ENCODE assay signal across 30 cellular contexts in the genomic region with DNA sequence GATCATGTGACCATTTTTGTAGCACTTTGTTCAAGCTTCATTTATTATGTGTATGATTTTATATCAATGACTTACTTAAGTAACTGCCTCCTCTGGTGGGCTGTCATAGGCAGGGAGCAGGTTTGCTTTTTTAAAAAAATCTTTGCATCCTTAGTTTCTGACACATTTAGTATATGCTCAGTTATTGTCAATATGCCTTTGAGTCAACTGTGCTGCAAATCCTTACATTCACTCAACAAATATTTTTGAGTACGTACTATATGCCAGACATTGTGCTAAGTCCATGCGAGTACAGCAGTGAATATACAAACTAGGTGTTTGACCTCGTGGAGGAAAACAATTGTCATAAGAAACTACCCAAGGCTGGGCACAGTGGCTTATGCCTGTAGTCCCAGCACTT.
"Had no signal": no experiment of that assay in that cellular context is flagged by ENCODE, and none has a peak within 500 bp of the region (broad histone marks: within the 10 kb centered on the region; RNA-seq: fewer than 3 reads in every experiment).

No MANE protein-coding gene starts in this region.

- H2AFZ ChIP-seq: neural progenitor cell, parathyroid adenoma had no signal

- H3K9me3 Mint-ChIP-seq: natural killer cell; nephron; neural progenitor cell; stimulated activated memory B cell treated with anti-CD40 and anti-IgM and Interleukin-4, amounts not matched to agents 10 μg/mL and 1 μg/mL and 100 μg/mL, for 72 hours; stimulated activated naive CD8-positive, alpha-beta T cell treated with anti-CD3 and anti-CD28 coated beads, Interleukin-15, amount 100 ng/mL, for 72 hours; type B pancreatic cell had no signal

- H3K27me3 Mint-ChIP-seq: progenitor cell of endocrine pancreas; stimulated activated memory B cell treated with anti-CD40 and anti-IgM and Interleukin-4, amounts not matched to agents 10 μg/mL and 1 μg/mL and 100 μg/mL, for 72 hours; stimulated activated naive CD8-positive, alpha-beta T cell treated with anti-CD3 and anti-CD28 coated beads, Interleukin-15, amount 100 ng/mL, for 72 hours; type B pancreatic cell had no signal

- H3K27ac ChIP-seq: neural progenitor cell, ovary, parathyroid adenoma, psoas muscle, skin epidermis, spleen, suprapubic skin, tibial artery, transverse colon, upper lobe of right lung, uterus had no signal

- H3K4me3 ChIP-seq: neural progenitor cell, ovary, psoas muscle, skin epidermis, smooth muscle cell, spleen, suprapubic skin, testis, tibial artery, transverse colon, upper lobe of right lung, uterus had no signal

- H3K9me3 ChIP-seq: ovary, psoas muscle, spleen, suprapubic skin, testis, tibial artery, transverse colon, upper lobe of right lung, uterus had no signal

- H3K4me3 Mint-ChIP-seq: natural killer cell; nephron; neural progenitor cell; stimulated activated memory B cell treated with anti-CD40 and anti-IgM and Interleukin-4, amounts not matched to agents 10 μg/mL and 1 μg/mL and 100 μg/mL, for 72 hours; stimulated activated naive CD8-positive, alpha-beta T cell treated with anti-CD3 and anti-CD28 coated beads, Interleukin-15, amount 100 ng/mL, for 72 hours; type B pancreatic cell had no signal

- H3K27me3 ChIP-seq: neural progenitor cell, ovary, spleen, suprapubic skin, testis, tibial artery, transverse colon, upper lobe of right lung, uterus had no signal

- H3K4me2 ChIP-seq: neural progenitor cell, smooth muscle cell had no signal

- H3K36me3 ChIP-seq: neural progenitor cell, ovary, spleen, suprapubic skin, tibial artery, transverse colon, upper lobe of right lung, uterus had no signal

- H3K36me3 Mint-ChIP-seq: natural killer cell; neural progenitor cell; stimulated activated memory B cell treated with anti-CD40 and anti-IgM and Interleukin-4, amounts not matched to agents 10 μg/mL and 1 μg/mL and 100 μg/mL, for 72 hours; type B pancreatic cell had no signal

- ATAC-seq: natural killer cell; psoas muscle; right cardiac atrium; sciatic nerve; stimulated activated memory B cell treated with anti-CD40 and anti-IgM and Interleukin-4, amounts not matched to agents 10 μg/mL and 1 μg/mL and 100 μg/mL, for 72 hours; stimulated activated naive CD8-positive, alpha-beta T cell treated with anti-CD3 and anti-CD28 coated beads, Interleukin-15, amount 100 ng/mL, for 72 hours; stimulated activated naive CD8-positive, alpha-beta T cell treated with anti-CD3 and anti-CD28 coated beads, Interleukin-15, Interleukin-2, amounts not matched to agents 100 U/mL and 50 U/mL, for 24 hours; upper lobe of right lung had no signal

- H3K4me1 ChIP-seq: testis, uterus had no signal

- H3K9ac ChIP-seq: neural progenitor cell, parathyroid adenoma had no signal

- H3K27ac Mint-ChIP-seq: natural killer cell; nephron; neural progenitor cell; progenitor cell of endocrine pancreas; stimulated activated memory B cell treated with anti-CD40 and anti-IgM and Interleukin-4, amounts not matched to agents 10 μg/mL and 1 μg/mL and 100 μg/mL, for 72 hours; stimulated activated naive CD8-positive, alpha-beta T cell treated with anti-CD3 and anti-CD28 coated beads, Interleukin-15, amount 100 ng/mL, for 72 hours; type B pancreatic cell had no signal

- DNase-seq: natural killer cell; occipital lobe; ovary; psoas muscle; right cardiac atrium; spleen; stimulated activated CD4-positive, alpha-beta T cell treated with anti-CD3 and anti-CD28 coated beads, Interleukin-12 subunit alpha, Interleukin-12 subunit beta, amount 100 ng/mL, for 4 hours; stimulated activated CD4-positive, alpha-beta T cell treated with anti-CD3 and anti-CD28 coated beads, Interleukin-1b, Interleukin-23, amount 100 ng/mL, for 48 hours; stimulated activated CD4-positive, alpha-beta T cell treated with anti-CD3 and anti-CD28 coated beads, Interleukin-4, amount 100 ng/mL, for 1 hour; stimulated activated CD4-positive, alpha-beta T cell treated with anti-CD3 and anti-CD28 coated beads, Interleukin-4, amount 100 ng/mL, for 4 hours; stimulated activated CD8-positive, alpha-beta memory T cell treated with anti-CD3 and anti-CD28 coated beads, Interleukin-4, amount 100 ng/mL, for 48 hours; stimulated activated naive CD4-positive, alpha-beta T cell; stimulated activated naive CD8-positive, alpha-beta T cell treated with anti-CD3 and anti-CD28 coated beads, Interleukin-15, amount 100 ng/mL, for 72 hours; stimulated activated naive CD8-positive, alpha-beta T cell treated with anti-CD3 and anti-CD28 coated beads, Interleukin-15, Interleukin-2, amounts not matched to agents 100 U/mL and 50 U/mL, for 24 hours; substantia nigra; tibial artery; transverse colon; upper lobe of right lung; uterus had no signal
